In the genomic region with DNA sequence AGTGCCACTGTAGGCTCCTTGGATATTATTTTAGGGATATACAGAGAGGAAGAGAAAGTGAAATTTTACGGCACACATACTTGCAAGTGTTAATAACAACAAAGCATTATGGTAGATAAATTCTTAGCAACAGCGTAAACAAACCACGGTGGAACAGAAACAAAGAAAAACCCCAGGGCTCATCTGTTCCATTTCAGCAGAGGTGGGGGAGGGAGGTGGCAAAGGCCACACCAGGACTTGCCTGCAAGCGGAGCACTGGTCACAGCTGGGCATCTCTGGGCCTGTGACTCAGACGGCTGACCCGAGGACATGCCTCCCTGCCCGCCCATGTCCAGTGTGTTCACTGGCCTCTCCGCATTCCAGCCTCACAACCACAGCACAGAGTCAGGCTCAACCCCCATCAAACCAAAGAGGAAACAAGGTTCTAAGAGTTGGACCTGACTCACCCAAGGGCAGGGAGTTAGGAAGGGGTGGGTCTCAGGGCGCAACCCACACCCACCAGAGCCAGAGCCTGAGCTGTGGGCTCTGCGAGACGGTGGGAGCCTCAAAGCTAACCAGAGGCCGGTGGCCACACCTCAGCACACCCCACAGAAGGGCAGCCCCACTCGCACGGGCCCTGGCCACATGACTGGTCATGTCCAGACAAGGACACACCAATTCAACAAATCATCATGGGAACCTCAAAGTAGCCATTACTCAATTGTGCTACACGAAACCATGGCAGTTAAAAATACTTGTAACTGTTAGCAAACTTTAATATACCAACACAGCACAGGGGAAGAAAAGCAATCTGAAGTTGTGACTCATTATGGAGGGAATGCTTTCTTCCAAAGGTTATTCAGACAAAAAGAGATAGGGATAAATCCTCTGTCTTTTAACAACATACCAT, we compare ENCODE assay signal across 8 cellular contexts. TPM values are rescaled to one million over a fixed set of nuclear protein-coding genes. Genes with fewer than 3 reads are reported as not detected.
A peak's percentile ranks its signal among the peaks of the same experiment; 100 is the strongest.
DNase-seq lines count a peak whose midpoint lies in the region; ATAC-seq and TF ChIP-seq lines count a peak whose summit lies in the region.

No MANE protein-coding gene starts in this region.

- peak overlapping the region; percentile 21; the same call in 1 of the 2 replicates for H3K27ac ChIP-seq in HEK293 (ENCODE audit: extremely low read depth, low read depth, low read length)
- H3K27ac ChIP-seq in lower lobe of right lung: peak overlapping the region; percentile 90

- intact Hi-C loops in lower lobe of right lung (cut with DNase I): no loop called here

- no peaks in the 10 kb centered on the region for H3K36me3 ChIP-seq in HEK293 (ENCODE audit: control insufficient read depth in 2 of 2, insufficient read depth in 1 of 2, low read length in 2 of 2)
- H3K36me3 ChIP-seq in lower lobe of right lung: no peaks in the 10 kb centered on the region

- H3K4me1 ChIP-seq in HEK293 (ENCODE audit: control insufficient read depth, insufficient read depth, low read length) (peaks cover 2% of the 10 kb centered on the region; the same call in 1 of the 2 replicates), lower lobe of right lung (peaks cover 83% of the 10 kb centered on the region)

- POLR2A ChIA-PET in HEK293 (lab: Yijun Ruan, JAX): interaction anchor here (1.0 kb wide), 1 partner anchor 45 kb away, joined by 4 read pairs; no protein-coding TSS in a partner anchor

- H3K4me3 ChIP-seq in HEK293 (ENCODE audit: low read depth, low read length) (peak overlapping the region; percentile 2), lower lobe of right lung (peak overlapping the region; percentile 27)

- DNase-seq in M059J (ENCODE audit: low read depth): peak; percentile 100
- DNase-seq in activated CD4-positive, alpha-beta T cell treated with anti-CD3 and anti-CD28 coated beads for 48 hours: peak; percentile 73
- DNase-seq in dermis blood vessel endothelial cell: peak; percentile 99
- peak; percentile 92 for DNase-seq in lower lobe of right lung
- DNase-seq in stimulated activated CD4-positive, alpha-beta T cell treated with anti-CD3 and anti-CD28 coated beads, TNF-alpha, amount 100 ng/mL, for 24 hours (ENCODE audit: low read depth in 3 of 3): peak in 2 of 3 experiments; percentile 60 to 63
- DNase-seq in NCI-H187 treated with DMSO at 0.1 percent for 48 hours (lab: John Stamatoyannopoulos, UW): no peak

- no peak for TF ChIP-seq CTCF in HEK293 (tag by site-specific recombination; IDR thresholded peaks at IDR 0.05)
- TF ChIP-seq CTCF in lower lobe of right lung (IDR thresholded peaks at IDR 0.05): no peak

- ATAC-seq in GM18498 (IDR thresholded peaks at IDR 0.05; ENCODE audit: unreplicated experiment): peak; percentile 94
- peak; percentile 95 to 96 for ATAC-seq in lower lobe of right lung

- H3K9me3 ChIP-seq in HEK293 (ENCODE audit: control insufficient read depth, insufficient read depth, low read depth, low read length) (no peaks in the 10 kb centered on the region), lower lobe of right lung (no peaks in the 10 kb centered on the region)

- H3K27me3 ChIP-seq in lower lobe of right lung (ENCODE audit: low read depth): no peaks in the 10 kb centered on the region

- CTCF ChIA-PET in HEK293 (lab: Yijun Ruan, JAX): interaction anchor here (0.6 kb wide), 1 partner anchor 9 kb away, joined by 3 read pairs; no protein-coding TSS in a partner anchor

TF ChIP-seq in HEK293, 187 proteins besides CTCF, POLR2A, EP300 and RAD21 (continues in another document):
- no peak for TF ChIP-seq ZNF521 (tag by site-specific recombination; IDR thresholded peaks at IDR 0.05)
- TF ChIP-seq ZBTB6 (tag by site-specific recombination; IDR thresholded peaks at IDR 0.05): no peak
- peak; percentile 77 for TF ChIP-seq ZBTB48 (tag by site-specific recombination; IDR thresholded peaks at IDR 0.05)
- no peak for TF ChIP-seq KLF10 (tag by site-specific recombination; IDR thresholded peaks at IDR 0.05)
- no peak for TF ChIP-seq ZNF670 (tag by site-specific recombination; IDR thresholded peaks at IDR 0.05; ENCODE audit: low read depth)
- TF ChIP-seq ZNF10 (tag by site-specific recombination; IDR thresholded peaks at IDR 0.05): no peak
- no peak for TF ChIP-seq ZBTB1 (tag by site-specific recombination; IDR thresholded peaks at IDR 0.05)
- TF ChIP-seq ZNF146 (tag by site-specific recombination; IDR thresholded peaks at IDR 0.05): no peak
- TF ChIP-seq ZIC2 (tag by site-specific recombination; IDR thresholded peaks at IDR 0.05): 0 out of 2 replicates have a peak, but pooled peaks have one; percentile 37
- TF ChIP-seq SP2 (tag by site-specific recombination; IDR thresholded peaks at IDR 0.05): peak; percentile 51
- no peak for TF ChIP-seq ZNF548 (tag by site-specific recombination; IDR thresholded peaks at IDR 0.05)
- no peak for TF ChIP-seq ZNF248 (tag by site-specific recombination; IDR thresholded peaks at IDR 0.05)
- peak; percentile 80 for TF ChIP-seq PRDM6 (tag by site-specific recombination; IDR thresholded peaks at IDR 0.05)
- TF ChIP-seq ZNF549 (tag by site-specific recombination; IDR thresholded peaks at IDR 0.05): no peak
- TF ChIP-seq, protein P1, sequence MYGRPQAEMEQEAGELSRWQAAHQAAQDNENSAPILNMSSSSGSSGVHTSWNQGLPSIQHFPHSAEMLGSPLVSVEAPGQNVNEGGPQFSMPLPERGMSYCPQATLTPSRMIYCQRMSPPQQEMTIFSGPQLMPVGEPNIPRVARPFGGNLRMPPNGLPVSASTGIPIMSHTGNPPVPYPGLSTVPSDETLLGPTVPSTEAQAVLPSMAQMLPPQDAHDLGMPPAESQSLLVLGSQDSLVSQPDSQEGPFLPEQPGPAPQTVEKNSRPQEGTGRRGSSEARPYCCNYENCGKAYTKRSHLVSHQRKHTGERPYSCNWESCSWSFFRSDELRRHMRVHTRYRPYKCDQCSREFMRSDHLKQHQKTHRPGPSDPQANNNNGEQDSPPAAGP (tag by site-specific recombination; IDR thresholded peaks at IDR 0.05): no peak; the same call in 1 of the 2 replicates
- TF ChIP-seq ZNF266 (tag by site-specific recombination; IDR thresholded peaks at IDR 0.05; ENCODE audit: low read depth): no peak
- TF ChIP-seq ZBTB7A (tag by site-specific recombination; IDR thresholded peaks at IDR 0.05; ENCODE audit: low read depth): no peak
- no peak for TF ChIP-seq ZNF488 (tag by site-specific recombination; IDR thresholded peaks at IDR 0.05)
- TF ChIP-seq ZNF202 (tag by site-specific recombination; IDR thresholded peaks at IDR 0.05; ENCODE audit: borderline replicate concordance): no peak
- peak; percentile 55 for TF ChIP-seq ZNF366 (tag by site-specific recombination; conservative IDR thresholded peaks at IDR 0.05)
- TF ChIP-seq HOXC10 (CRISPR knock-in tag; IDR thresholded peaks at IDR 0.05): no peak
- no peak for TF ChIP-seq ZNF221 (tag by site-specific recombination; IDR thresholded peaks at IDR 0.05; ENCODE audit: borderline replicate concordance)
- TF ChIP-seq ZEB2 (tag by site-specific recombination; IDR thresholded peaks at IDR 0.05): no peak
- no peak for TF ChIP-seq ZBTB17 (tag by site-specific recombination; IDR thresholded peaks at IDR 0.05)
- TF ChIP-seq ZNF692 (tag by site-specific recombination; IDR thresholded peaks at IDR 0.05): no peak

RNA-seq across cellular contexts. Expression of gene ESYT2, which starts 10.7 kb away (rescaled TPM):
- total RNA-seq in M059J (2014; rRNA removed; shearing (Covaris generic)): 36.5 and 69.8 TPM in 2 replicates
- total RNA-seq in dermis blood vessel endothelial cell (67.6 and 82.1 TPM in 2 replicates), lower lobe of right lung (55.5 TPM)

RNA-seq across cellular contexts. Expression of gene DYNC2I1, which starts 37.8 kb away (rescaled TPM):
- 2.4 and 6.1 TPM in 2 replicates for total RNA-seq in M059J (2014; rRNA removed; shearing (Covaris generic))
- total RNA-seq in dermis blood vessel endothelial cell (4.9 and 5.3 TPM in 2 replicates), lower lobe of right lung (22.4 TPM)
